Comparison of ENCODE assay signal across 8 cellular contexts in genomic region chr7:21253740-21254687, GRCh38.
DNase-seq lines count a peak whose midpoint lies in the region; ATAC-seq and TF ChIP-seq lines count a peak whose summit lies in the region.

No MANE protein-coding gene starts in this region.

- BruUV-seq in mammary epithelial cell (replicated peaks; lab: Mats Ljungman, UMichigan) = no TSS peak

- H3K79me2 ChIP-seq in mammary epithelial cell (ENCODE audit: insufficient read depth, low read length) = no peaks in the 10 kb centered on the region

- in situ Hi-C loops in mammary epithelial cell (cut with MboI; ENCODE audit: low sequenced_read_pairs in 2 of 2) = loop anchor here (10.0 to 25.0 kb wide), 3 partner anchors 479 to 758 kb away; no protein-coding TSS in a partner anchor

- H3K4me1 Mint-ChIP-seq in CD4-positive, CD25-positive, alpha-beta regulatory T cell = peaks cover 3 to 15% (median 5%) of the 10 kb centered on the region in 4 donors

- H3K4me2 ChIP-seq in mammary epithelial cell (ENCODE audit: insufficient read depth, low read depth, low read length) = no peak overlapping the region

- H3K36me3 ChIP-seq in CD4-positive, CD25-positive, alpha-beta regulatory T cell (ENCODE audit: control insufficient read depth, insufficient read depth, low read length) = no peaks in the 10 kb centered on the region
- no peaks in the 10 kb centered on the region for H3K36me3 ChIP-seq in mammary epithelial cell (ENCODE audit: insufficient read depth, low read length)

- H3K9ac ChIP-seq in mammary epithelial cell (ENCODE audit: insufficient read depth, low read length) = no peak overlapping the region

- peaks cover 0 to 2% (median 0%) of the 10 kb centered on the region in 7 donors for H3K9me3 Mint-ChIP-seq in CD4-positive, CD25-positive, alpha-beta regulatory T cell

- 28% methylated on average over 15 of the region's 18 CpGs for WGBS in mammary epithelial cell (ENCODE audit: low coverage, missing lambda C conversion rate)

- peak overlapping the region; percentile 45 for H3K4me3 ChIP-seq in CD4-positive, CD25-positive, alpha-beta regulatory T cell (ENCODE audit: low read depth, low read length)
- H3K4me3 ChIP-seq in mammary epithelial cell (replicated peaks in 1 of 3; ENCODE audit: insufficient read depth in 1 of 3, low read depth in 2 of 3, low read length in 3 of 3) = no peak overlapping the region

- H3K27me3 ChIP-seq in CD4-positive, CD25-positive, alpha-beta regulatory T cell (ENCODE audit: control insufficient read depth, insufficient read depth, low read length) = peaks cover 53% of the 10 kb centered on the region
- H3K27me3 ChIP-seq in mammary epithelial cell (ENCODE audit: insufficient read depth, low read length) = no peaks in the 10 kb centered on the region

- no peak overlapping the region for H3K27ac ChIP-seq in CD4-positive, CD25-positive, alpha-beta regulatory T cell (ENCODE audit: insufficient read depth, low read length, poor library complexity, severe bottlenecking)
- no peak overlapping the region for H3K27ac ChIP-seq in mammary epithelial cell (ENCODE audit: insufficient read depth, low read depth, low read length)

- H3K27ac Mint-ChIP-seq in CD4-positive, CD25-positive, alpha-beta regulatory T cell = no peak overlapping the region

- peak overlapping the region in 2 of 4 donors; percentile 32 to 37 for H3K4me3 Mint-ChIP-seq in CD4-positive, CD25-positive, alpha-beta regulatory T cell

- peak in 2 of 3 donors; percentile 7 to 50 for DNase-seq in CD4-positive, CD25-positive, alpha-beta regulatory T cell
- DNase-seq in NCI-H1417 (lab: John Stamatoyannopoulos, UW) (peak; percentile 78 to 97 (median 83)), SW 1271 (lab: John Stamatoyannopoulos, UW) (peak; percentile 11 to 65), mammary epithelial cell (peak; percentile 52), left lobe of liver (ENCODE audit: low spot score) (peak; percentile 48)
- peak; percentile 6 for DNase-seq in stimulated activated CD8-positive, alpha-beta memory T cell treated with anti-CD3 and anti-CD28 coated beads, Interleukin-7, amount 100 ng/mL, for 48 hours (ENCODE audit: extremely low read depth in 1 of 2, low read depth in 1 of 2)

- CTCF ChIA-PET in mammary epithelial cell (lab: Charles Lee; ENCODE audit: low non-redundant PET) = interaction anchor here (0.5 to 0.7 kb wide), 9 partner anchors 18 to 926 kb away, joined by 3 to 12 read pairs (median 3); partner anchors contain the start of gene SP4

- peaks cover 85% of the 10 kb centered on the region for H3K27me3 Mint-ChIP-seq in CD4-positive, CD25-positive, alpha-beta regulatory T cell

- no peak overlapping the region for H2AFZ ChIP-seq in mammary epithelial cell (ENCODE audit: low read depth, low read length)

- peak; percentile 83 to 86 for TF ChIP-seq CTCF in mammary epithelial cell (conservative IDR thresholded peaks at IDR 0.05 in 1 of 2, IDR thresholded peaks at IDR 0.05 in 1 of 2; ENCODE audit: extremely low read depth in 1 of 2, insufficient read depth in 1 of 2, low read depth in 1 of 2, low read length in 2 of 2)

- intact Hi-C loops in mammary epithelial cell (cut with micrococcal nuclease) = loop anchor here (1.0 to 5.0 kb wide), 5 partner anchors 148 to 829 kb away; no protein-coding TSS in a partner anchor

- no peaks in the 10 kb centered on the region for H3K9me3 ChIP-seq in CD4-positive, CD25-positive, alpha-beta regulatory T cell (ENCODE audit: control insufficient read depth in 2 of 2, low read length in 2 of 2)
- no peaks in the 10 kb centered on the region for H3K9me3 ChIP-seq in mammary epithelial cell (replicated peaks; ENCODE audit: insufficient read depth, low read length)

- H3K4me1 ChIP-seq in CD4-positive, CD25-positive, alpha-beta regulatory T cell (ENCODE audit: control insufficient read depth, insufficient read depth, low read length, poor library complexity, severe bottlenecking) = peaks cover 9% of the 10 kb centered on the region
- H3K4me1 ChIP-seq in mammary epithelial cell (ENCODE audit: insufficient read depth, low read length) = peaks cover 3% of the 10 kb centered on the region

- peak; percentile 50 to 60 for ATAC-seq in CD4-positive, CD25-positive, alpha-beta regulatory T cell (ENCODE audit: low read depth in 2 of 2)
- ATAC-seq in GM19455 (IDR thresholded peaks at IDR 0.05; ENCODE audit: unreplicated experiment) (peak; percentile 53), left lobe of liver (peak; percentile 88), GM18519 (IDR thresholded peaks at IDR 0.05; ENCODE audit: low FRiP score, unreplicated experiment) (no peak)

- no peaks in the 10 kb centered on the region for H3K36me3 Mint-ChIP-seq in CD4-positive, CD25-positive, alpha-beta regulatory T cell

- dilution Hi-C loops in mammary epithelial cell (cut with HindIII; ENCODE audit: low sequenced_read_pairs) = no loop called here

- H4K20me1 ChIP-seq in mammary epithelial cell (ENCODE audit: insufficient read depth, low read length) = no peaks in the 10 kb centered on the region

Comparison
In these comparisons a context has a peak if more than half of its experiments do, and no peak if none do; other contexts are left out.
1. DNase-seq: peak in every context shown above with its lines; median percentile 83 in NCI-H1417; 52 in mammary epithelial cell; 48 in left lobe of liver; 38 in SW 1271; 28 in CD4-positive, CD25-positive, alpha-beta regulatory T cell; 6 in stimulated activated CD8-positive, alpha-beta memory T cell treated with anti-CD3 and anti-CD28 coated beads, Interleukin-7, amount 100 ng/mL, for 48 hours.